In the genomic region with DNA sequence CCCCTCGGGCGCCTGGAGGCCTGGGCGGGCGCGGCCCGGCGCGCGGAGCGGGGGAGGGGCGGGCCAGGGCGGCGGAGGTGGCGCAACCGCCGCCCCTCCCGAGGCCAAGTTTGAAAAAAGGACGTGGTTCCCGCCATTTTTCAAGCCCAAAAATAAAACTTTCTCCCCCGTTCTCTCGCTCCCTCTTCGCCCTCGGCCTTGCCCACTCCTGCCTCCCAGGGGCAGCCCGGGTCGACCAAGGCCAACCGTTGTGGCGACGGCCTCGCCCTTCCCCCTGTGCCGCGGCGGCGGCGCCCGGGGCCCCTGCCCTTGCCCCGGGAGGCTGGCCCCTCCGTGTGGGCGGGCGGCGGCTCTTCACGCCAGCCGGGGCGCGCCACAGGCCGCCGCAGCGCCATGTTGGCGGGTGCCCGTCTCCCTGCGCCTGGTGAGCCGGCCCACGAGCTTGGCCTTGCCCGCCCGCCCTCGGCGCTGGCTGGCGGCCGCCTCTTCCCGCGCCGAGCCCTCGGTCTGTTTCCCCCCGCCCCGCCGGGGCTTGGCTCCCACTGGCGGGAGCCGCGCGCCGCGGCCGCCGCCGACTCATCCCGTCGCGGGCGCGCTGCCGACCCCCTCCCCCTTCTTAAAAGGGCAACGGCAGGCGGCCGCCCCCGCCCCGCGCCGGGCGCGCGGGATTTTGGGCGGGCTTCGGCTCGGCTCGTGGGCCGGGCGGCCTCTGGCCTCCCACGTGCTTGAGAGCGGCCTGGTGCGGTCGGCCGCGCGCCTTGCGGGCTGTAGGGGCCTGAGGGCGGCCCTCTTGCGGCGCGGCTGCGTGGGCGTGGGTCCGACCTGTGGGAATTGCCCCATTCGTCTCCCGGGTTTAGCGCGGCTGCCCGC, we compare ENCODE assay signal across 1 cellular context.
A peak's percentile ranks its signal among the peaks of the same experiment; 100 is the strongest.
TF ChIP-seq lines count a peak whose summit lies in the region.

No MANE protein-coding gene starts in this region.

TF ChIP-seq in WTC11, 78 proteins besides CTCF, POLR2A, EP300 and RAD21 (continued from another document):
- TF ChIP-seq, protein P1, sequence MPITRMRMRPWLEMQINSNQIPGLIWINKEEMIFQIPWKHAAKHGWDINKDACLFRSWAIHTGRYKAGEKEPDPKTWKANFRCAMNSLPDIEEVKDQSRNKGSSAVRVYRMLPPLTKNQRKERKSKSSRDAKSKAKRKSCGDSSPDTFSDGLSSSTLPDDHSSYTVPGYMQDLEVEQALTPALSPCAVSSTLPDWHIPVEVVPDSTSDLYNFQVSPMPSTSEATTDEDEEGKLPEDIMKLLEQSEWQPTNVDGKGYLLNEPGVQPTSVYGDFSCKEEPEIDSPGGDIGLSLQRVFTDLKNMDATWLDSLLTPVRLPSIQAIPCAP (CRISPR knock-in tag; IDR thresholded peaks at IDR 0.05), result 0 out of 2 replicates have a peak, but pooled peaks have one; percentile 38
- TF ChIP-seq, protein P2, sequence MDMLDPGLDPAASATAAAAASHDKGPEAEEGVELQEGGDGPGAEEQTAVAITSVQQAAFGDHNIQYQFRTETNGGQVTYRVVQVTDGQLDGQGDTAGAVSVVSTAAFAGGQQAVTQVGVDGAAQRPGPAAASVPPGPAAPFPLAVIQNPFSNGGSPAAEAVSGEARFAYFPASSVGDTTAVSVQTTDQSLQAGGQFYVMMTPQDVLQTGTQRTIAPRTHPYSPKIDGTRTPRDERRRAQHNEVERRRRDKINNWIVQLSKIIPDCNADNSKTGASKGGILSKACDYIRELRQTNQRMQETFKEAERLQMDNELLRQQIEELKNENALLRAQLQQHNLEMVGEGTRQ (CRISPR knock-in tag; IDR thresholded peaks at IDR 0.05), result no peak
- TF ChIP-seq NFYB (CRISPR knock-in tag; conservative IDR thresholded peaks at IDR 0.05; ENCODE audit: low read depth), result 0 out of 2 replicates have a peak, but pooled peaks have one; percentile 6
